In genomic region chr16:19766988-19767387, GRCh38 we compare ENCODE assay signal across 14 cellular contexts.
"Had no signal": no experiment of that assay in that cellular context is flagged by ENCODE, and none has a peak within 500 bp of the region (broad histone marks: within the 10 kb centered on the region; RNA-seq: fewer than 3 reads in every experiment).

No MANE protein-coding gene starts in this region.

- ATAC-seq: effector memory CD8-positive, alpha-beta T cell had no signal

- H3K4me2 ChIP-seq: smooth muscle cell had no signal

- H3K4me1 ChIP-seq: testis, transverse colon had no signal

- H3K4me3 Mint-ChIP-seq: effector memory CD8-positive, alpha-beta T cell; naive B cell; nephron had no signal

- DNase-seq: effector memory CD8-positive, alpha-beta T cell; esophagus squamous epithelium; foreskin fibroblast; mesendoderm; naive B cell; pancreas; right cardiac atrium; stimulated activated CD4-positive, alpha-beta T cell treated with anti-CD3 and anti-CD28 coated beads, Interleukin-2, amount 100 ng/mL, for 48 hours; stimulated activated naive CD4-positive, alpha-beta T cell treated with Interleukin-2 at 50 U/mL for 16 hours; testis; transverse colon had no signal

- H3K4me3 ChIP-seq: esophagus squamous epithelium, pancreas, smooth muscle cell, testis, transverse colon had no signal

- H3K9me3 ChIP-seq: esophagus squamous epithelium, pancreas, testis, transverse colon had no signal

- H3K27ac Mint-ChIP-seq: effector memory CD8-positive, alpha-beta T cell; naive B cell; nephron; progenitor cell of endocrine pancreas had no signal

- H3K27ac ChIP-seq: testis, transverse colon had no signal

- H3K4me1 Mint-ChIP-seq: naive B cell had no signal

- H3K27me3 ChIP-seq: esophagus squamous epithelium, pancreas, testis, transverse colon had no signal

- H3K27me3 Mint-ChIP-seq: naive B cell, progenitor cell of endocrine pancreas had no signal

- H3K36me3 ChIP-seq: esophagus squamous epithelium, pancreas, transverse colon had no signal
